In the genomic region with DNA sequence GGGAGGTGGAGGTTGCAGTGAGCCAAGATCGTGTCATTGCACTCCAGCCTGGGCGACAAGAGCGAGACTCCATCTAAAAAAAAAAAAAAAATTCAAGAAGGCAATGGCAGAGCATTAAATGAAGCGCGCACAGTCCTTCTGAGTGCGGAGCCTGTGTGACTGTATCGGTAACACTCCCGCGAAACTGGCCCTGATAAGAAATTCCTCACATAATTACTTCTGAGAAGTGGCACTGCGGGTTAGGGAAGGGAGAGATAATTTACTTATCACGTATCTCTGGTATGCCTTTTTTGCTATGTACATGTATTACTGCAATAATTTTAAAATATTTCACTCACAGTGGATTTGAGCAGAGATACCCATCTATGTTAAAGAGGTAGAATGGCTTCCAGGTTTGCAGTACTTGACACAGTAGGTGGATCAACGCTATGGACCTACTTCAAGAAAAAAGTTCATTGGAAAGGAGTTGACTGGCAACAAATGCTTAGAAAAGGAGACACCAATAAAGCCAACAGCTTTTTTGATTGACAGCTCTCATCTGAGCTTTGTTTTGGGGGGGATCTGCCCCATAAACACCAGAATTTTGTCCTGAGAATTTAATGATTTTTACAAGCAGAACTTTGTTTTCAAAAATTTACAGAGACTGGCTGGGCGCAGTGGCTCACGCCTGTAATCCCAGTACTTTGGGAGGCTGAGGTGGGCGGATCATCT, we compare ENCODE assay signal across 1 cellular context.
TF ChIP-seq lines count a peak whose summit lies in the region.

No MANE protein-coding gene starts in this region.

TF ChIP-seq in K562, 482 proteins besides CTCF, POLR2A, EP300 and RAD21 (continued from another document):
- no peak for TF ChIP-seq KDM2B (CRISPR knock-in tag; IDR thresholded peaks at IDR 0.05)
- no peak for TF ChIP-seq ZNF707 (CRISPR knock-in tag; conservative IDR thresholded peaks at IDR 0.05)
- no peak for TF ChIP-seq FOXP1 (CRISPR knock-in tag; IDR thresholded peaks at IDR 0.05)
- TF ChIP-seq SMAD1 (IDR thresholded peaks at IDR 0.05; ENCODE audit: low read depth, low read length, partially characterized antibody), result no peak
- peak; percentile 73 for TF ChIP-seq SMARCA4 (IDR thresholded peaks at IDR 0.05)
- TF ChIP-seq ZNF174 (CRISPR knock-in tag; IDR thresholded peaks at IDR 0.05), result no peak
- peak; percentile 63 for TF ChIP-seq CXXC5 (CRISPR knock-in tag; IDR thresholded peaks at IDR 0.05)
- no peak for TF ChIP-seq HNRNPLL (IDR thresholded peaks at IDR 0.05; ENCODE audit: low read depth, low read length, poor library complexity, severe bottlenecking)
- TF ChIP-seq, protein P1, sequence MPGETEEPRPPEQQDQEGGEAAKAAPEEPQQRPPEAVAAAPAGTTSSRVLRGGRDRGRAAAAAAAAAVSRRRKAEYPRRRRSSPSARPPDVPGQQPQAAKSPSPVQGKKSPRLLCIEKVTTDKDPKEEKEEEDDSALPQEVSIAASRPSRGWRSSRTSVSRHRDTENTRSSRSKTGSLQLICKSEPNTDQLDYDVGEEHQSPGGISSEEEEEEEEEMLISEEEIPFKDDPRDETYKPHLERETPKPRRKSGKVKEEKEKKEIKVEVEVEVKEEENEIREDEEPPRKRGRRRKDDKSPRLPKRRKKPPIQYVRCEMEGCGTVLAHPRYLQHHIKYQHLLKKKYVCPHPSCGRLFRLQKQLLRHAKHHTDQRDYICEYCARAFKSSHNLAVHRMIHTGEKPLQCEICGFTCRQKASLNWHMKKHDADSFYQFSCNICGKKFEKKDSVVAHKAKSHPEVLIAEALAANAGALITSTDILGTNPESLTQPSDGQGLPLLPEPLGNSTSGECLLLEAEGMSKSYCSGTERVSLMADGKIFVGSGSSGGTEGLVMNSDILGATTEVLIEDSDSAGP (CRISPR knock-in tag; IDR thresholded peaks at IDR 0.05), result no peak
- TF ChIP-seq DDX20 (tag; IDR thresholded peaks at IDR 0.05; ENCODE audit: low read depth), result no peak
- TF ChIP-seq, protein P2, sequence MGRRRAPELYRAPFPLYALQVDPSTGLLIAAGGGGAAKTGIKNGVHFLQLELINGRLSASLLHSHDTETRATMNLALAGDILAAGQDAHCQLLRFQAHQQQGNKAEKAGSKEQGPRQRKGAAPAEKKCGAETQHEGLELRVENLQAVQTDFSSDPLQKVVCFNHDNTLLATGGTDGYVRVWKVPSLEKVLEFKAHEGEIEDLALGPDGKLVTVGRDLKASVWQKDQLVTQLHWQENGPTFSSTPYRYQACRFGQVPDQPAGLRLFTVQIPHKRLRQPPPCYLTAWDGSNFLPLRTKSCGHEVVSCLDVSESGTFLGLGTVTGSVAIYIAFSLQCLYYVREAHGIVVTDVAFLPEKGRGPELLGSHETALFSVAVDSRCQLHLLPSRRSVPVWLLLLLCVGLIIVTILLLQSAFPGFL (CRISPR knock-in tag; IDR thresholded peaks at IDR 0.05), result no peak
- TF ChIP-seq, protein P3, sequence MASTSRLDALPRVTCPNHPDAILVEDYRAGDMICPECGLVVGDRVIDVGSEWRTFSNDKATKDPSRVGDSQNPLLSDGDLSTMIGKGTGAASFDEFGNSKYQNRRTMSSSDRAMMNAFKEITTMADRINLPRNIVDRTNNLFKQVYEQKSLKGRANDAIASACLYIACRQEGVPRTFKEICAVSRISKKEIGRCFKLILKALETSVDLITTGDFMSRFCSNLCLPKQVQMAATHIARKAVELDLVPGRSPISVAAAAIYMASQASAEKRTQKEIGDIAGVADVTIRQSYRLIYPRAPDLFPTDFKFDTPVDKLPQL (IDR thresholded peaks at IDR 0.05; ENCODE audit: extremely low read depth, insufficient read length), result no peak
- TF ChIP-seq ZBTB1 (CRISPR knock-in tag; IDR thresholded peaks at IDR 0.05; ENCODE audit: borderline replicate concordance, low read depth), result no peak
